In genomic region chr20:50369225-50370035, GRCh38 we compare ENCODE assay signal across 1 cellular context.
TF ChIP-seq lines count a peak whose summit lies in the region.

No MANE protein-coding gene starts in this region.

TF ChIP-seq in HepG2, 621 proteins besides CTCF, POLR2A, EP300 and RAD21 (continued from another document and continues in another):
- TF ChIP-seq NRL (CRISPR knock-in tag; IDR thresholded peaks at IDR 0.05; ENCODE audit: borderline replicate concordance) (peak; percentile 70; the same call in 1 of the 2 replicates), CBX1 (IDR thresholded peaks at IDR 0.05; ENCODE audit: low read depth) (no peak), AHDC1 (CRISPR knock-in tag; IDR thresholded peaks at IDR 0.05; ENCODE audit: borderline replicate concordance) (no peak), ZNF276 (CRISPR knock-in tag; IDR thresholded peaks at IDR 0.05; ENCODE audit: low read depth) (no peak), MAFG (CRISPR knock-in tag; IDR thresholded peaks at IDR 0.05) (no peak), ZNF136 (CRISPR knock-in tag; IDR thresholded peaks at IDR 0.05; ENCODE audit: low read depth) (no peak), ZNF563 (CRISPR knock-in tag; IDR thresholded peaks at IDR 0.05) (0 out of 2 replicates have a peak, but pooled peaks have one; percentile 23), WIZ (CRISPR knock-in tag; IDR thresholded peaks at IDR 0.05) (peak; percentile 80), ZBTB49 (CRISPR knock-in tag; IDR thresholded peaks at IDR 0.05; ENCODE audit: borderline replicate concordance) (no peak), ARNTL (CRISPR knock-in tag; IDR thresholded peaks at IDR 0.05) (no peak), PREB (CRISPR knock-in tag; IDR thresholded peaks at IDR 0.05) (no peak), REST (IDR thresholded peaks at IDR 0.05; ENCODE audit: borderline replicate concordance in 1 of 2, low read depth in 1 of 2, low read length in 2 of 2) (no peak; a peak in 1 of 4 replicates), ZNF138 (CRISPR knock-in tag; IDR thresholded peaks at IDR 0.05; ENCODE audit: low read depth) (peak; percentile 52; the same call in 1 of the 2 replicates), MEIS1 (CRISPR knock-in tag; IDR thresholded peaks at IDR 0.05; ENCODE audit: borderline replicate concordance) (0 out of 2 replicates have a peak, but pooled peaks have one; percentile 12), ZBTB10 (CRISPR knock-in tag; IDR thresholded peaks at IDR 0.05; ENCODE audit: borderline replicate concordance) (peak; percentile 96; the same call in 1 of the 2 replicates), MYNN (CRISPR knock-in tag; IDR thresholded peaks at IDR 0.05; ENCODE audit: low read depth) (no peak), JUND (CRISPR knock-in tag; IDR thresholded peaks at IDR 0.05) (no peak; the same call in 1 of the 2 replicates), KAT8 (CRISPR knock-in tag; IDR thresholded peaks at IDR 0.05) (0 out of 2 replicates have a peak, but pooled peaks have one; percentile 13), ZFY (CRISPR knock-in tag; IDR thresholded peaks at IDR 0.05) (peak; percentile 90), ATF7-NPFF (CRISPR knock-in tag; IDR thresholded peaks at IDR 0.05; ENCODE audit: low read depth) (peak; percentile 56; the same call in 1 of the 2 replicates), SP5 (CRISPR knock-in tag; IDR thresholded peaks at IDR 0.05; ENCODE audit: borderline replicate concordance, low read depth) (peak; percentile 64), SKIL (CRISPR knock-in tag; IDR thresholded peaks at IDR 0.05; ENCODE audit: borderline replicate concordance) (0 out of 2 replicates have a peak, but pooled peaks have one; percentile 37), PRDM4 (CRISPR knock-in tag; IDR thresholded peaks at IDR 0.05; ENCODE audit: borderline replicate concordance) (0 out of 2 replicates have a peak, but pooled peaks have one; percentile 39), TCF7L2 (IDR thresholded peaks at IDR 0.05; ENCODE audit: low read depth, low read length) (no peak), YEATS4 (CRISPR knock-in tag; IDR thresholded peaks at IDR 0.05; ENCODE audit: borderline replicate concordance) (peak; percentile 80; the same call in 1 of the 2 replicates), SMARCC2 (IDR thresholded peaks at IDR 0.05) (no peak), ISL2 (CRISPR knock-in tag; IDR thresholded peaks at IDR 0.05) (peak; percentile 69; the same call in 1 of the 2 replicates), FOXM1 (CRISPR knock-in tag; IDR thresholded peaks at IDR 0.05) (peak; percentile 40; the same call in 1 of the 2 replicates), AGO1 (IDR thresholded peaks at IDR 0.05; ENCODE audit: low read depth, low read length, poor library complexity, severe bottlenecking) (peak; percentile 57), TRIM24 (CRISPR knock-in tag; IDR thresholded peaks at IDR 0.05) (no peak)
